Comparison of ENCODE assay signal across 8 cellular contexts in genomic region chr6:132962936-132963579, GRCh38.
A peak's percentile ranks its signal among the peaks of the same experiment; 100 is the strongest.
DNase-seq lines count a peak whose midpoint lies in the region; ATAC-seq and TF ChIP-seq lines count a peak whose summit lies in the region.

No MANE protein-coding gene starts in this region.

- intact Hi-C loops in Right ventricle myocardium superior (cut with DNase I) = loop anchor here (5.0 to 10.0 kb wide), 3 partner anchors 102 to 549 kb away; no protein-coding TSS in a partner anchor

- no peak for TF ChIP-seq POLR2A in suprapubic skin (IDR thresholded peaks at IDR 0.05)

- TF ChIP-seq EP300 in suprapubic skin (IDR thresholded peaks at IDR 0.05) = no peak

- DNase-seq in GDM1 (lab: John Stamatoyannopoulos, UW) = peak; percentile 9
- peak; percentile 35 for DNase-seq in KG1 (lab: John Stamatoyannopoulos, UW)
- DNase-seq in SJCRH30 = peak; percentile 84 to 93
- peak in 3 of 4 experiments; percentile 9 to 14 (median 9) for DNase-seq in activated naive CD4-positive, alpha-beta T cell (lab: John Stamatoyannopoulos, UW)
- peak; percentile 75 for DNase-seq in Right ventricle myocardium superior
- DNase-seq in putamen (ENCODE audit: low spot score) = peak; percentile 11
- DNase-seq in suprapubic skin (ENCODE audit: low spot score in 2 of 2) = no peak

- H3K4me3 ChIP-seq in SJCRH30 (no peak overlapping the region), suprapubic skin (no peak overlapping the region)

- H3K4me1 ChIP-seq in SJCRH30 (peaks cover 18% of the 10 kb centered on the region), suprapubic skin (no peaks in the 10 kb centered on the region)

- 63% methylated on average over 6 of the region's 6 CpGs for WGBS in suprapubic skin

- peak in 1 of 2 donors; percentile 50 for TF ChIP-seq CTCF in suprapubic skin (IDR thresholded peaks at IDR 0.05)

- H3K27ac ChIP-seq in SJCRH30 (peak overlapping the region; percentile 77), suprapubic skin (no peak overlapping the region)

- H3K9me3 ChIP-seq in SJCRH30 (replicated peaks) = no peaks in the 10 kb centered on the region
- H3K9me3 ChIP-seq in suprapubic skin = no peaks in the 10 kb centered on the region

- peak; percentile 82 for ATAC-seq in GM21737 (IDR thresholded peaks at IDR 0.05; ENCODE audit: unreplicated experiment)
- peak; percentile 90 for ATAC-seq in Right ventricle myocardium superior (ENCODE audit: poor library complexity)

- H3K27me3 ChIP-seq in SJCRH30 (no peaks in the 10 kb centered on the region), suprapubic skin (peaks cover 2% of the 10 kb centered on the region)

- H3K36me3 ChIP-seq in SJCRH30 (no peaks in the 10 kb centered on the region), suprapubic skin (no peaks in the 10 kb centered on the region)

Comparison
In these comparisons a context has a peak if more than half of its experiments do, and no peak if none do; other contexts are left out.
1. DNase-seq: peak in GDM1 (single experiment), KG1 (single experiment), SJCRH30 (2 of 2), activated naive CD4-positive, alpha-beta T cell (3 of 4), Right ventricle myocardium superior (single experiment) and putamen (single experiment); none in suprapubic skin (0 of 2).